8 cellular contexts compared by ENCODE assay signal in the genomic region with DNA sequence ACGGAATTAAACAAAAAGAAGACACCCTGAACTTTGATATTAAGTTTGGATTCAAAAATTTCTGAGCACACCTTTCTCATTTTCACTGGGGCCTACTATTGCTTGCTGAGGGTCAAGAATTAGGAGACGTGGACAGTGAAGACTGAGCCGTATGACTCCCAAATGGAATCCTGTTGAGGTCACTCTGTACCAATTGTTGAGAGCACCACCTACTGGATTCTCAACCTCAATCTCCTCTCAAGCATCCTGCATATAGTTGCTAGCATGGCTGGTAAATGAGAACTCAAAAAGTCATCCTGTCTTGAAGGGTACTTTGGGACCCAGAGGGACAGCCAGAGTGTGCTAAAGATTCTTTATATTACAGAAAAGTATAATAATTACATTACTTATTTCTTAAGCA. TPM values are rescaled to one million over a fixed set of nuclear protein-coding genes. Genes with fewer than 3 reads are reported as not detected.
A peak's percentile ranks its signal among the peaks of the same experiment; 100 is the strongest.
DNase-seq lines count a peak whose midpoint lies in the region; ATAC-seq and TF ChIP-seq lines count a peak whose summit lies in the region.

No MANE protein-coding gene starts in this region.

- TF ChIP-seq CTCF in GM12873 (IDR thresholded peaks at IDR 0.05; ENCODE audit: insufficient read depth, low read depth, low read length, missing control alignments) (peak; percentile 28), OCI-LY7 (conservative IDR thresholded peaks at IDR 0.05; ENCODE audit: low read length) (peak; percentile 54), fibroblast of pulmonary artery (IDR thresholded peaks at IDR 0.05; ENCODE audit: low read length, missing control alignments) (peak; percentile 71), omental fat pad (IDR thresholded peaks at IDR 0.05) (no peak)

- CTCF ChIA-PET in OCI-LY7 (lab: Charles Lee; ENCODE audit: unreplicated experiment), result no interaction called here

- no peaks in the 10 kb centered on the region for H3K79me2 ChIP-seq in OCI-LY7 (ENCODE audit: insufficient read depth, low read depth, low read length)

- POLR2A ChIA-PET in OCI-LY7 (lab: Charles Lee), result no interaction called here

- H2AFZ ChIP-seq in OCI-LY7 (ENCODE audit: low read length), result no peak overlapping the region

- H3K27ac ChIP-seq in OCI-LY7 (ENCODE audit: low read depth, low read length, poor library complexity, severe bottlenecking), result no peak overlapping the region

- intact Hi-C loops in OCI-LY7 (cut with micrococcal nuclease; ENCODE audit: unreplicated experiment), result no loop called here

- no peak for ATAC-seq in omental fat pad (ENCODE audit: low FRiP score)

- DNase-seq in OCI-LY7 (ENCODE audit: low spot score) (no peak), fibroblast of pulmonary artery (ENCODE audit: low read depth) (peak; percentile 72), renal cortical epithelial cell (ENCODE audit: low read depth) (peak; percentile 56), omental fat pad (ENCODE audit: low spot score) (no peak), GM19238 (ENCODE audit: insufficient read length, low spot score) (no peak)
- DNase-seq in activated T-cell treated with anti-CD3 and anti-CD28 coated beads, Interleukin-2, amount 50 U/mL, for 24 hours, result no peak
- no peak for DNase-seq in central memory CD4-positive, alpha-beta T cell

- no peaks in the 10 kb centered on the region for H3K4me1 Mint-ChIP-seq in activated T-cell treated with anti-CD3 and anti-CD28 coated beads, Interleukin-2, amount 50 U/mL, for 24 hours (ENCODE audit: low read depth)

- BruUV-seq in OCI-LY7 (replicated peaks; lab: Mats Ljungman, UMichigan), result no TSS peak

- H3K4me3 ChIP-seq in OCI-LY7 (ENCODE audit: low read depth, low read length, poor library complexity, severe bottlenecking) (no peak overlapping the region), fibroblast of pulmonary artery (replicated peaks; ENCODE audit: low read depth, low read length) (no peak overlapping the region)

- no peak overlapping the region for H3K4me2 ChIP-seq in OCI-LY7 (ENCODE audit: low read length)

- H3K36me3 ChIP-seq in OCI-LY7 (ENCODE audit: insufficient read depth, low read length), result no peaks in the 10 kb centered on the region

- no peaks in the 10 kb centered on the region for H3K9me2 ChIP-seq in OCI-LY7 (ENCODE audit: insufficient read depth, low read length)

- H3K27ac Mint-ChIP-seq in activated T-cell treated with anti-CD3 and anti-CD28 coated beads, Interleukin-2, amount 50 U/mL, for 24 hours, result no peak overlapping the region

- peaks cover 9% of the 10 kb centered on the region for H3K36me3 Mint-ChIP-seq in activated T-cell treated with anti-CD3 and anti-CD28 coated beads, Interleukin-2, amount 50 U/mL, for 24 hours (ENCODE audit: low read depth)

- H3K9me3 ChIP-seq in OCI-LY7 (ENCODE audit: low read length), result no peaks in the 10 kb centered on the region

- H3K4me3 Mint-ChIP-seq in activated T-cell treated with anti-CD3 and anti-CD28 coated beads, Interleukin-2, amount 50 U/mL, for 24 hours, result no peak overlapping the region

- no peaks in the 10 kb centered on the region for H4K20me1 ChIP-seq in OCI-LY7 (ENCODE audit: insufficient read depth, low read length)

- peaks cover 16% of the 10 kb centered on the region for H3K9me3 Mint-ChIP-seq in activated T-cell treated with anti-CD3 and anti-CD28 coated beads, Interleukin-2, amount 50 U/mL, for 24 hours

- no peaks in the 10 kb centered on the region for H3K4me1 ChIP-seq in OCI-LY7 (ENCODE audit: insufficient read depth, low read length, poor library complexity, severe bottlenecking)

- H3K27me3 Mint-ChIP-seq in activated T-cell treated with anti-CD3 and anti-CD28 coated beads, Interleukin-2, amount 50 U/mL, for 24 hours, result peaks cover 45% of the 10 kb centered on the region

RNA-seq across cellular contexts. Expression of a gene that starts 20.2 kb away (rescaled TPM):
- 22.3 and 23.0 TPM in 2 replicates for total RNA-seq in OCI-LY7 (2014; rRNA removed; shearing (Covaris generic))
- 59.0 and 63.8 TPM in 2 replicates for total RNA-seq in OCI-LY7 (2022)
- 30.7 and 43.8 TPM in 2 replicates for total RNA-seq in renal cortical epithelial cell
- 10 to 100 TPM; 24.9 to 38.0 (median 30.8) TPM for total RNA-seq in omental fat pad

Comparison
In these comparisons a context has a peak if more than half of its experiments do, and no peak if none do; other contexts are left out.
1. CTCF ChIP-seq: peak in GM12873 (single experiment), OCI-LY7 (single experiment) and fibroblast of pulmonary artery (single experiment); none in omental fat pad (0 of 3).
2. DNase-seq: peak in fibroblast of pulmonary artery (single experiment) and renal cortical epithelial cell (single experiment); none in OCI-LY7 (single experiment), activated T-cell treated with anti-CD3 and anti-CD28 coated beads, Interleukin-2, amount 50 U/mL, for 24 hours (single experiment), omental fat pad (single experiment), central memory CD4-positive, alpha-beta T cell (single experiment) and GM19238 (single experiment).